ENCODE assay signal across 17 cellular contexts in the genomic region with DNA sequence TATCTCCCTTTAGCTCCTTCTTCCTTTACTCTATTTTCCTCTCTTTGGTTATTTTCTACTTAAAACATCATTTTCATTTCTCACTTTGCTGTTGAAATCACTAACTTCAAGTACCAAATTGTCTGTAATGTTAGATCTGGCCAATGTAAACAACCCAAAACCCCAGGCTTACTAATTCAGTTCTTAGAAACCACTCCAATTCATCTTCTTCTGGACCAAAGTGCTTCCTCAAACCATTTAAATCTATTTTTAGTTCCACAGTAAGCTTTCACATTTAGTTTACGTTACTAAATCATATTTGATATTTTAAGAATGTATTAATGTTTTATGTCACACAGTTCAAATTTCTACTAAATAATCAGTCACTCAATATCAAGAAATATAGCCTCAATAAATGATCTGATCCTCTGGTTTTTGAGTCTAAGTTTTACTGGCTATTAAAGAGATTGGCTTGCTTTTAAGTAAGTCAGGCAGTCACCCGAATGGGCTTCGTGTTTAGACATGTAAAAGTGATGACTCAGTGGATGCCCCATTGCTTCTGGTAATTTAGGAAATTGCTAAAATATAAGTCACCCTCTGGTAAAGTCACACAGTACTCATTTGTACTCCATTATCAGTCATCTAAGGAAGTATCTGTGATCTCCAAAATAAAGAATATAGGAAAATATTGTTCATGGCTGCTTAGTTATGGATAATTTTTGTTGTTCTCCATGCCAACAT.
A peak's percentile ranks its signal among the peaks of the same experiment; 100 is the strongest.
DNase-seq lines count a peak whose midpoint lies in the region; ATAC-seq and TF ChIP-seq lines count a peak whose summit lies in the region.
"Had no signal": no experiment of that assay in that cellular context is flagged by ENCODE, and none has a peak within 500 bp of the region (broad histone marks: within the 10 kb centered on the region; RNA-seq: fewer than 3 reads in every experiment).

No MANE protein-coding gene starts in this region.

- no peaks in the 10 kb centered on the region for H3K27me3 ChIP-seq in left lung
- H3K27me3 ChIP-seq: gastroesophageal sphincter, SJCRH30 had no signal

- TF ChIP-seq CTCF in AG09309 (IDR thresholded peaks at IDR 0.05; ENCODE audit: control insufficient read depth, insufficient read depth, low read depth, low read length, missing control alignments) (no peak), left lung (IDR thresholded peaks at IDR 0.05) (no peak)

- DNase-seq in AG09309 (ENCODE audit: low read depth) (peak; percentile 20), NCI-H69 (lab: John Stamatoyannopoulos, UW) (peak; percentile 23), dedifferentiated amniotic fluid mesenchymal stem cell (ENCODE audit: extremely low spot score) (peak; percentile 68), left lung (no peak), NCI-H226 (no peak), left colon (no peak)
- DNase-seq: activated naive CD4-positive, alpha-beta T cell treated with anti-CD3 and anti-CD28 coated beads, Interleukin-2, amount 10 ng/mL, durations not matched to agents 7 days and 5 days; GDM1; naive B cell; NK-92 treated with Interleukin-12 subunit alpha and Interleukin-12 subunit beta, amount 100 ng/mL, for 24 hours; retina; SJCRH30 had no signal

- no peaks in the 10 kb centered on the region for H3K4me1 ChIP-seq in left lung
- H3K4me1 ChIP-seq: HAP-1, SJCRH30 had no signal

- ATAC-seq in left lung (peak; percentile 29), HG03196 (IDR thresholded peaks at IDR 0.05; ENCODE audit: unreplicated experiment) (no peak), GM21737 (IDR thresholded peaks at IDR 0.05; ENCODE audit: unreplicated experiment) (no peak), left colon (no peak)
- ATAC-seq: gastroesophageal sphincter had no signal

- H3K36me3 ChIP-seq in left lung = no peaks in the 10 kb centered on the region
- H3K36me3 ChIP-seq: gastroesophageal sphincter, HAP-1, SJCRH30 had no signal

- H3K4me3 ChIP-seq in AG09309 (ENCODE audit: control insufficient read depth, low read depth, low read length) (no peak overlapping the region), left lung (no peak overlapping the region)
- H3K4me3 ChIP-seq: gastroesophageal sphincter, HAP-1, SJCRH30 had no signal

- no peak overlapping the region for H3K27ac ChIP-seq in left lung
- H3K27ac ChIP-seq: C4-2B, gastroesophageal sphincter, SJCRH30 had no signal

- intact Hi-C loops in left lung (cut with DNase I) (no loop called here), left colon (cut with DNase I, micrococcal nuclease) (no loop called here)

- peaks cover 0 to 13% of the 10 kb centered on the region in 2 donors for H3K9me3 ChIP-seq in left lung
- H3K9me3 ChIP-seq: gastroesophageal sphincter, HAP-1 had no signal

Comparison
In these comparisons a context has a peak if more than half of its experiments do, and no peak if none do; other contexts are left out.
1. DNase-seq: peak in AG09309 (single experiment), NCI-H69 (single experiment) and dedifferentiated amniotic fluid mesenchymal stem cell (single experiment); none in left lung (0 of 2), NCI-H226 (single experiment) and left colon (0 of 2).